Comparison of ENCODE assay signal across 27 cellular contexts in the genomic region with DNA sequence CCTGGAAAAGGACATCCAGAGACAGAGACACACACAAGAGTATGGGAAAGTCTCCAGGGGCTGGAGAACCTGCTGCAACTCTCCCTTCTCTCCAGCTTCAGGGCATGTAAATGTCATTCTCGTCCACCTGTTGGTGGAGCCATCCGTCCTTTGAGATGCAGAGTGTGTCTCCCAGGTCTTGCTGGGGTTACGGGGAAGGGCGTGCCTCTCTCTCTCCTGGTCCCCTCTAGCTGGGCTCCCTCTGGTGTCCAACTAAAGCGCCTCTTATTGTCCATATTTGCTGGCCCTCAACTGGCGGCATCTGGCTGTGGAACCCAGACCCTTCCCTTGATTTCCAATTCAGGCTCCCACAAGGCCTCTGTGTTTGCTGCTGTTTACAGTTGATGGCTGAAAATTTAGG.
DNase-seq lines count a peak whose midpoint lies in the region; ATAC-seq and TF ChIP-seq lines count a peak whose summit lies in the region.
"Had no signal": no experiment of that assay in that cellular context is flagged by ENCODE, and none has a peak within 500 bp of the region (broad histone marks: within the 10 kb centered on the region; RNA-seq: fewer than 3 reads in every experiment).

No MANE protein-coding gene starts in this region.

- POLR2A ChIA-PET in PC-3 (lab: Charles Lee; ENCODE audit: unreplicated experiment): no interaction called here

- H3K9ac ChIP-seq in PC-3 (ENCODE audit: low read length) (no peak overlapping the region), endodermal cell (ENCODE audit: extremely low read depth, low read length, poor library complexity, severe bottlenecking) (no peak overlapping the region)

- H3K4me3 Mint-ChIP-seq in endodermal cell: no peak overlapping the region
- H3K4me3 Mint-ChIP-seq: effector memory CD8-positive, alpha-beta T cell had no signal

- H3K4me2 ChIP-seq in PC-3 (ENCODE audit: low read length): no peak overlapping the region

- peaks cover 24% of the 10 kb centered on the region for H3K27me3 ChIP-seq in PC-3 (ENCODE audit: low read length)
- H3K27me3 ChIP-seq in endodermal cell (ENCODE audit: control insufficient read depth, insufficient read depth, low read length, poor library complexity, severe bottlenecking): peaks cover 5% of the 10 kb centered on the region

- intact Hi-C loops in PC-3 (cut with micrococcal nuclease): no loop called here
- intact Hi-C loops in cardiac septum (cut with DNase I): no loop called here

- H3K36me3 ChIP-seq in PC-3 (ENCODE audit: low read depth, low read length): no peaks in the 10 kb centered on the region
- H3K36me3 ChIP-seq in endodermal cell (ENCODE audit: control insufficient read depth, insufficient read depth, low read length): no peaks in the 10 kb centered on the region
- H3K36me3 ChIP-seq: neutrophil had no signal

- H4K20me1 ChIP-seq in PC-3 (ENCODE audit: low read length): no peaks in the 10 kb centered on the region

- H3F3A ChIP-seq in PC-3 (ENCODE audit: low read length, unreplicated experiment): no peaks in the 10 kb centered on the region

- no peaks in the 10 kb centered on the region for H3K36me3 Mint-ChIP-seq in endodermal cell (ENCODE audit: low read depth)

- DNase-seq in NCI-H82 (lab: John Stamatoyannopoulos, UW) (peak; percentile 19), NCI-H82 treated with DMSO at 0.1 percent for 48 hours (lab: John Stamatoyannopoulos, UW; ENCODE audit: unreplicated experiment) (no peak), PC-3 (no peak), endodermal cell (peak; percentile 89), cardiac septum (ENCODE audit: low spot score) (no peak), amygdala (lab: John Stamatoyannopoulos, UW) (no peak)
- DNase-seq: activated naive CD4-positive, alpha-beta T cell treated with Interleukin-2 at 50 U/mL for 16 hours; DND-41; effector memory CD8-positive, alpha-beta T cell; GOT3; KG1; mesenchymal stem cell; NCI-H1436 treated with DMSO at 0.1 percent for 48 hours; NCI-H2107; NCI-H446; NCI-H774; psoas muscle; SHP77; stimulated activated CD4-positive, alpha-beta T cell treated with anti-CD3 and anti-CD28 coated beads, Interleukin-15, amount 100 ng/mL, for 24 hours; stimulated activated naive CD4-positive, alpha-beta T cell; SW 1271 had no signal

- H3K4me3 ChIP-seq in PC-3 (ENCODE audit: low read length) (no peak overlapping the region), endodermal cell (ENCODE audit: low read length) (no peak overlapping the region)
- H3K4me3 ChIP-seq: coronary artery, psoas muscle had no signal

- BruUV-seq in PC-3 (replicated peaks; lab: Mats Ljungman, UMichigan): no TSS peak

- 0 to 53% methylated on average over 1 to 6 of the region's 6 CpGs for WGBS in endodermal cell (ENCODE audit: insufficient coverage in 1 of 2, insufficient read length in 1 of 2), 2 experiments

- H3K27ac ChIP-seq in PC-3 (ENCODE audit: low read length) (no peak overlapping the region), endodermal cell (ENCODE audit: low read depth, low read length) (no peak overlapping the region)
- H3K27ac ChIP-seq: 22Rv1, coronary artery, neutrophil, psoas muscle had no signal

- no peak for ATAC-seq in PC-3
- no peak for ATAC-seq in HG02840 (IDR thresholded peaks at IDR 0.05; ENCODE audit: low FRiP score, unreplicated experiment)
- ATAC-seq in HG02970 (IDR thresholded peaks at IDR 0.05; ENCODE audit: low FRiP score, unreplicated experiment): no peak
- ATAC-seq: effector memory CD8-positive, alpha-beta T cell; left lobe of liver; psoas muscle had no signal

- peaks cover 15% of the 10 kb centered on the region for H3K4me1 Mint-ChIP-seq in endodermal cell

- H3K9me3 ChIP-seq in PC-3 (ENCODE audit: low read length): no peaks in the 10 kb centered on the region
- H3K9me3 ChIP-seq in endodermal cell (ENCODE audit: control insufficient read depth, low read length): no peaks in the 10 kb centered on the region
- H3K9me3 ChIP-seq: neutrophil, psoas muscle had no signal

- H3K9me3 Mint-ChIP-seq in endodermal cell: peaks cover 4% of the 10 kb centered on the region
- H3K9me3 Mint-ChIP-seq: effector memory CD8-positive, alpha-beta T cell had no signal

- H3K4me1 ChIP-seq in PC-3 (ENCODE audit: insufficient read depth, low read length) (no peaks in the 10 kb centered on the region), endodermal cell (ENCODE audit: control insufficient read depth, insufficient read depth, low read length) (peaks cover 4% of the 10 kb centered on the region)
- H3K4me1 ChIP-seq: psoas muscle had no signal

- no peak overlapping the region for H3K27ac Mint-ChIP-seq in endodermal cell
- H3K27ac Mint-ChIP-seq: effector memory CD8-positive, alpha-beta T cell had no signal

- CTCF ChIA-PET in PC-3 (lab: Charles Lee): no interaction called here

- H3K27me3 Mint-ChIP-seq in endodermal cell (ENCODE audit: insufficient read depth): peaks cover 12% of the 10 kb centered on the region

- H3K9me2 ChIP-seq in PC-3 (replicated peaks; ENCODE audit: low read length): no peaks in the 10 kb centered on the region

- H2AFZ ChIP-seq in PC-3 (ENCODE audit: low read length): no peak overlapping the region

- H3K79me2 ChIP-seq in PC-3 (ENCODE audit: low read length): no peaks in the 10 kb centered on the region

- peak; percentile 48 for TF ChIP-seq CTCF in PC-3 (conservative IDR thresholded peaks at IDR 0.05; ENCODE audit: low read depth, low read length)
- peak; percentile 76 for TF ChIP-seq CTCF in endodermal cell (conservative IDR thresholded peaks at IDR 0.05)

Comparison
In these comparisons a context has a peak if more than half of its experiments do, and no peak if none do; other contexts are left out.
1. DNase-seq: peak in NCI-H82 (single experiment) and endodermal cell (single experiment); none in NCI-H82 treated with DMSO at 0.1 percent for 48 hours (single experiment), PC-3 (single experiment), cardiac septum (single experiment) and amygdala (0 of 56).